Comparison of ENCODE assay signal across 10 cellular contexts in genomic region chr5:95900383-95900958, GRCh38.
DNase-seq lines count a peak whose midpoint lies in the region; ATAC-seq and TF ChIP-seq lines count a peak whose summit lies in the region.
"Had no signal": no experiment of that assay in that cellular context is flagged by ENCODE, and none has a peak within 500 bp of the region (broad histone marks: within the 10 kb centered on the region; RNA-seq: fewer than 3 reads in every experiment).

No MANE protein-coding gene starts in this region.

- H3K36me3 ChIP-seq in ACC112 (ENCODE audit: insufficient read depth, low read length): peaks cover 79% of the 10 kb centered on the region

- H3K79me2 ChIP-seq in ACC112 (ENCODE audit: control insufficient read depth, insufficient read depth, low read length, unreplicated experiment): peaks cover 52% of the 10 kb centered on the region

- H3K27me3 ChIP-seq in ACC112 (ENCODE audit: insufficient read depth, low read length): no peaks in the 10 kb centered on the region

- TF ChIP-seq CTCF in cardiac fibroblast (IDR thresholded peaks at IDR 0.05; ENCODE audit: low read depth, low read length): no peak

- DNase-seq in NCI-H1092 (lab: John Stamatoyannopoulos, UW) (peak; percentile 22), cardiac fibroblast (ENCODE audit: low read depth in 2 of 2) (peak; percentile 72 to 74), left lobe of liver (ENCODE audit: low spot score) (no peak), NCI-H526 treated with DMSO at 0.1 percent for 48 hours (lab: John Stamatoyannopoulos, UW) (no peak)
- no peak for DNase-seq in activated CD4-positive, alpha-beta T cell treated with anti-CD3 and anti-CD28 coated beads, Interleukin-2, amount 50 U/mL, for 4 hours
- no peak for DNase-seq in effector CD8-positive, alpha-beta T cell (lab: John Stamatoyannopoulos, UW)
- DNase-seq: CD8-positive, alpha-beta T cell; stimulated activated naive CD8-positive, alpha-beta T cell treated with anti-CD3 and anti-CD28 coated beads, Interleukin-15, Interleukin-2, amounts not matched to agents 100 U/mL and 50 U/mL, for 24 hours had no signal

- ATAC-seq in left lobe of liver: peak; percentile 77
- no peak for ATAC-seq in HG02678 (IDR thresholded peaks at IDR 0.05; ENCODE audit: unreplicated experiment)
- ATAC-seq: CD8-positive, alpha-beta T cell; stimulated activated naive CD8-positive, alpha-beta T cell treated with anti-CD3 and anti-CD28 coated beads, Interleukin-15, Interleukin-2, amounts not matched to agents 100 U/mL and 50 U/mL, for 24 hours had no signal

- no peak overlapping the region for H2AFZ ChIP-seq in ACC112 (ENCODE audit: low read length, unreplicated experiment)

- H3K4me3 ChIP-seq in ACC112 (ENCODE audit: low read depth, low read length) (no peak overlapping the region), cardiac fibroblast (replicated peaks in 1 of 2; ENCODE audit: low read depth in 2 of 2, low read length in 2 of 2) (no peak overlapping the region)

- H3K27ac ChIP-seq in ACC112 (ENCODE audit: low read depth, low read length): peak overlapping the region; percentile 77

- peaks cover 36% of the 10 kb centered on the region for H3K4me1 ChIP-seq in ACC112 (ENCODE audit: control insufficient read depth, insufficient read depth, low read length, unreplicated experiment)

Comparison
In these comparisons a context has a peak if more than half of its experiments do, and no peak if none do; other contexts are left out.
1. DNase-seq: peak in NCI-H1092 (single experiment) and cardiac fibroblast (2 of 2); none in left lobe of liver (single experiment), NCI-H526 treated with DMSO at 0.1 percent for 48 hours (single experiment), activated CD4-positive, alpha-beta T cell treated with anti-CD3 and anti-CD28 coated beads, Interleukin-2, amount 50 U/mL, for 4 hours (0 of 2) and effector CD8-positive, alpha-beta T cell (single experiment).